Comparison of ENCODE assay signal across 23 cellular contexts in the genomic region with DNA sequence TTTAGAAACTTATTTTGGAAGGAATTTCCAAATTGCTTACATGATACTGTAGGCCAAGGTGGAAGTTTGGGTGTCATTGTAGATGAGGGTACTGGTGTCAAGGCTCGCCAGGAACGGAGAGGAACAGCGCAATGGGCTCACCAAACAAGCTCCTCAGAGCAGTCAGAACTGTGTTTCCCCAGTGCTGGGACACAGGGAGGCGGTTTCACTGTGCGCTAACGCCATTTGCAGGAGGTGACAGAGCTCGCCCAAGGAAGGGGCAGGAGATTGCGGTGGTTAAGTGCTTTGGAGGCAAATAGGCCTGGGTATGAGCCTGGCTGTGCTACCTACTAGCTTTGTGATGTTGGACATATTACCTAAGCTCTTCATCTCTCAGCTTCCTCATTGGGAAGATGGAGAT. TPM values are rescaled to one million over a fixed set of nuclear protein-coding genes. Genes with fewer than 3 reads are reported as not detected.
DNase-seq lines count a peak whose midpoint lies in the region; ATAC-seq, FAIRE-seq and TF ChIP-seq lines count a peak whose summit lies in the region.
"Had no signal": no experiment of that assay in that cellular context is flagged by ENCODE, and none has a peak within 500 bp of the region (broad histone marks: within the 10 kb centered on the region; RNA-seq: fewer than 3 reads in every experiment).

No MANE protein-coding gene starts in this region.

- no peak for TF ChIP-seq RAD21 in K562 (CRISPR knock-in tag; conservative IDR thresholded peaks at IDR 0.05 in 1 of 2, IDR thresholded peaks at IDR 0.05 in 1 of 2)

- H2BK5ac ChIP-seq in mesenchymal stem cell (ENCODE audit: low read depth, low read length, poor library complexity, severe bottlenecking) = no peak overlapping the region

- CTCF ChIA-PET in K562 (lab: Yijun Ruan, JAX; ENCODE audit: low intra/inter-chr PET ratio) = no interaction called here

- no peaks in the 10 kb centered on the region for H3K79me2 ChIP-seq in K562 (ENCODE audit: control insufficient read depth, insufficient read depth, low read length)

- no peaks in the 10 kb centered on the region for H3K27me3 Mint-ChIP-seq in stimulated activated naive B cell treated with anti-CD40 and anti-IgM and Interleukin-4, amounts not matched to agents 10 μg/mL and 1 μg/mL and 100 μg/mL, for 72 hours

- H3K9me3 Mint-ChIP-seq in stimulated activated naive B cell treated with anti-CD40 and anti-IgM and Interleukin-4, amounts not matched to agents 10 μg/mL and 1 μg/mL and 100 μg/mL, for 72 hours = peaks cover 2 to 4% of the 10 kb centered on the region in 2 donors
- H3K9me3 Mint-ChIP-seq: GM23338, H9 had no signal

- no peak overlapping the region for H3K4me3 Mint-ChIP-seq in stimulated activated naive B cell treated with anti-CD40 and anti-IgM and Interleukin-4, amounts not matched to agents 10 μg/mL and 1 μg/mL and 100 μg/mL, for 72 hours
- H3K4me3 Mint-ChIP-seq: GM23338, H9 had no signal

- H3K14ac ChIP-seq in mesenchymal stem cell (ENCODE audit: low read length in 2 of 2) = no peak overlapping the region

- peaks cover 47 to 66% of the 10 kb centered on the region in 2 donors for H3K4me1 Mint-ChIP-seq in stimulated activated naive B cell treated with anti-CD40 and anti-IgM and Interleukin-4, amounts not matched to agents 10 μg/mL and 1 μg/mL and 100 μg/mL, for 72 hours
- H3K4me1 Mint-ChIP-seq: GM23338 had no signal

- peak overlapping the region; percentile 22 for H4K91ac ChIP-seq in mesenchymal stem cell (ENCODE audit: low read length)

- POLR2A ChIA-PET in K562 (lab: Yijun Ruan, JAX) = interaction anchor here (0.6 to 2.6 kb wide), 3 partner anchors 10 to 33 kb away, joined by 3 to 9 read pairs (median 4); no protein-coding TSS in a partner anchor

- in situ Hi-C loops in K562 (cut with MboI) = no loop called here

- peak; percentile 58 for FAIRE-seq in K562 (lab: Jason Lieb, UNC)
- FAIRE-seq: D721Med, GM12891 had no signal

- H3K27ac ChIP-seq in HL-60 (replicated peaks) = peak overlapping the region; percentile 38; the same call in 1 of the 2 replicates
- no peak overlapping the region for H3K27ac ChIP-seq in K562 (ENCODE audit: extremely low read depth, low read depth, low read length)
- no peak overlapping the region for H3K27ac ChIP-seq in mesenchymal stem cell (ENCODE audit: low read length, poor library complexity, severe bottlenecking)
- H3K27ac ChIP-seq in prostate gland = no peak overlapping the region
- H3K27ac ChIP-seq: KMS-11, Peyer's patch had no signal

- peak overlapping the region; percentile 38 for H3K27ac Mint-ChIP-seq in stimulated activated naive B cell treated with anti-CD40 and anti-IgM and Interleukin-4, amounts not matched to agents 10 μg/mL and 1 μg/mL and 100 μg/mL, for 72 hours
- H3K27ac Mint-ChIP-seq: GM23338, H9 had no signal

- H3K27me3 ChIP-seq in HL-60 (ENCODE audit: insufficient read depth, poor library complexity, severe bottlenecking) (no peaks in the 10 kb centered on the region), K562 (ENCODE audit: control insufficient read depth in 2 of 2, insufficient read depth in 2 of 2, low read length in 2 of 2) (no peaks in the 10 kb centered on the region), mesenchymal stem cell (ENCODE audit: control insufficient read depth in 1 of 2, insufficient read depth in 1 of 2, low read length in 2 of 2) (peaks cover 15 to 30% of the 10 kb centered on the region in 2 experiments), prostate gland (replicated peaks; ENCODE audit: insufficient read depth) (no peaks in the 10 kb centered on the region)
- H3K27me3 ChIP-seq: Peyer's patch had no signal

- H3K9me3 ChIP-seq in K562 (replicated peaks; ENCODE audit: control insufficient read depth, insufficient read depth, low read depth, low read length) (no peaks in the 10 kb centered on the region), mesenchymal stem cell (ENCODE audit: control insufficient read depth, low read length) (no peaks in the 10 kb centered on the region), prostate gland (no peaks in the 10 kb centered on the region)
- H3K9me3 ChIP-seq: Peyer's patch had no signal

- no peaks in the 10 kb centered on the region for H3K9me1 ChIP-seq in K562 (ENCODE audit: control insufficient read depth, insufficient read depth, low read length)

- H2AFZ ChIP-seq in K562 (ENCODE audit: low read depth, low read length) = peak overlapping the region; percentile 63
- no peak overlapping the region for H2AFZ ChIP-seq in mesenchymal stem cell (ENCODE audit: low read depth, low read length)
- H2AFZ ChIP-seq: GM23338 had no signal

- H2AK5ac ChIP-seq in mesenchymal stem cell (ENCODE audit: low read length, severe bottlenecking) = no peak overlapping the region

- 92% methylated on average over 7 of the region's 8 CpGs for WGBS in K562 (ENCODE audit: insufficient coverage, low coverage, missing lambda C conversion rate)
- WGBS in mesenchymal stem cell = 93% methylated on average over 8 of the region's 8 CpGs
- 93% methylated on average over 8 of the region's 8 CpGs for WGBS in prostate gland

- H3K9ac ChIP-seq in K562 (ENCODE audit: insufficient read depth in 1 of 2, low read depth in 2 of 2, low read length in 2 of 2) (0 out of 4 replicates have a peak overlapping the region, but pooled peaks of 1 of the 2 experiments have one; percentile 56), mesenchymal stem cell (ENCODE audit: low read length) (no peak overlapping the region)
- H3K9ac ChIP-seq: KMS-11 had no signal

- H2BK12ac ChIP-seq in mesenchymal stem cell (ENCODE audit: low read length in 2 of 2) = no peak overlapping the region

- no peak for DNase-seq in HL-60 (ENCODE audit: low read depth in 1 of 2, low spot score in 1 of 2)
- DNase-seq in K562 (ENCODE audit: extremely low read depth in 1 of 4, low spot score in 3 of 4) = no peak
- DNase-seq in mesenchymal stem cell = no peak
- DNase-seq in stimulated activated naive B cell treated with anti-CD40 and anti-IgM and Interleukin-4, amounts not matched to agents 10 μg/mL and 1 μg/mL and 100 μg/mL, for 72 hours = no peak
- no peak for DNase-seq in prostate gland (ENCODE audit: low spot score)
- DNase-seq: GF-D8, H9, NCI-H1048, NCI-H1417, NCI-H1694, NCI-H2029 treated with DMSO at 0.1 percent for 48 hours, NCI-H2171, NCI-H226, NCI-H510A, NCI-H69, SHP77 treated with DMSO at 0.1 percent for 48 hours had no signal

- H2BK120ac ChIP-seq in mesenchymal stem cell (ENCODE audit: low read depth, low read length) = no peak overlapping the region

- intact Hi-C loops in K562 (cut with micrococcal nuclease) = no loop called here
- intact Hi-C loops in prostate gland (cut with DNase I) = no loop called here

- H4K20me1 ChIP-seq in K562 (replicated peaks; ENCODE audit: control insufficient read depth, insufficient read depth, low read length) = no peaks in the 10 kb centered on the region

- no peak overlapping the region for H2BK15ac ChIP-seq in mesenchymal stem cell (ENCODE audit: low read depth, poor library complexity, severe bottlenecking)

- no peaks in the 10 kb centered on the region for H3K79me1 ChIP-seq in mesenchymal stem cell (replicated peaks; ENCODE audit: low read length, poor library complexity, severe bottlenecking)

- no peak overlapping the region for H3K18ac ChIP-seq in mesenchymal stem cell (ENCODE audit: low read depth in 1 of 2, low read length in 2 of 2)

- H3K4me1 ChIP-seq in K562 (replicated peaks in 1 of 2; ENCODE audit: control insufficient read depth in 2 of 2, insufficient read depth in 2 of 2, low read length in 2 of 2) = peaks cover 0 to 8% of the 10 kb centered on the region in 2 experiments; a peak in 3 of 5 replicates
- H3K4me1 ChIP-seq in mesenchymal stem cell (ENCODE audit: control insufficient read depth, insufficient read depth, low read depth, low read length) = no peaks in the 10 kb centered on the region
- H3K4me1 ChIP-seq in prostate gland (replicated peaks) = no peaks in the 10 kb centered on the region

- H3K4ac ChIP-seq in mesenchymal stem cell (ENCODE audit: low read depth in 1 of 2, low read length in 2 of 2) = no peak overlapping the region

- ATAC-seq in K562 (peak; percentile 33; the same call in 2 of the 3 replicates), HG03095 (IDR thresholded peaks at IDR 0.05; ENCODE audit: unreplicated experiment) (no peak), GM18909 (IDR thresholded peaks at IDR 0.05; ENCODE audit: poor library complexity, unreplicated experiment) (no peak)
- no peak for ATAC-seq in stimulated activated naive B cell treated with anti-CD40 and anti-IgM and Interleukin-4, amounts not matched to agents 10 μg/mL and 1 μg/mL and 100 μg/mL, for 72 hours (replicated peaks)
- ATAC-seq: GM23338 had no signal

- no peak for TF ChIP-seq EP300 in K562 (IDR thresholded peaks at IDR 0.05; ENCODE audit: low read length)

- no peak for TF ChIP-seq POLR2A in K562 (conservative IDR thresholded peaks at IDR 0.05)
- no peak for TF ChIP-seq POLR2A in prostate gland (IDR thresholded peaks at IDR 0.05)

- H3K36me3 Mint-ChIP-seq in stimulated activated naive B cell treated with anti-CD40 and anti-IgM and Interleukin-4, amounts not matched to agents 10 μg/mL and 1 μg/mL and 100 μg/mL, for 72 hours = no peaks in the 10 kb centered on the region

- no TSS peak for BruUV-seq in K562 (replicated peaks; lab: Mats Ljungman, UMichigan)

- H3K4me3 ChIP-seq in HL-60 (replicated peaks; ENCODE audit: insufficient read depth, low read length) (no peak overlapping the region), K562 (no peak overlapping the region), mesenchymal stem cell (ENCODE audit: insufficient read depth in 1 of 2, low read depth in 1 of 2, low read length in 2 of 2) (no peak overlapping the region), prostate gland (no peak overlapping the region)
- H3K4me3 ChIP-seq: GM23338, Peyer's patch had no signal

- H3K36me3 ChIP-seq in K562 (ENCODE audit: control insufficient read depth, insufficient read depth, low read length) (no peaks in the 10 kb centered on the region), mesenchymal stem cell (ENCODE audit: control insufficient read depth in 1 of 2, insufficient read depth in 2 of 2, low read depth in 1 of 2, low read length in 2 of 2) (no peaks in the 10 kb centered on the region), prostate gland (no peaks in the 10 kb centered on the region)
- H3K36me3 ChIP-seq: Peyer's patch had no signal

- no peak for TF ChIP-seq CTCF in HL-60 (IDR thresholded peaks at IDR 0.05; ENCODE audit: insufficient read depth, low read length)
- no peak for TF ChIP-seq CTCF in K562 (IDR thresholded peaks at IDR 0.05 in 2 of 3, conservative IDR thresholded peaks at IDR 0.05 in 1 of 3; ENCODE audit: insufficient read depth in 2 of 3, low read depth in 1 of 3, low read length in 3 of 3)
- TF ChIP-seq CTCF in prostate gland (IDR thresholded peaks at IDR 0.05) = no peak

- no peak overlapping the region for H4K8ac ChIP-seq in mesenchymal stem cell (ENCODE audit: low read length)

- no peak overlapping the region for H3K4me2 ChIP-seq in K562 (ENCODE audit: insufficient read depth, low read length)
- no peak overlapping the region for H3K4me2 ChIP-seq in mesenchymal stem cell (ENCODE audit: low read length, poor library complexity, severe bottlenecking)
- H3K4me2 ChIP-seq: GM23338, KMS-11 had no signal

- no peak overlapping the region for H3K23ac ChIP-seq in mesenchymal stem cell (ENCODE audit: low read length in 2 of 2)

RNA-seq across cellular contexts. Expression of a gene that starts 57.3 kb away (rescaled TPM):
- total RNA-seq in K562 (2011; cell fraction: chromatin; rRNA removed; ENCODE audit: low replicate concordance) = 105 and 158 TPM in 2 replicates
- total RNA-seq in K562 (2011; cell fraction: nucleolus; rRNA removed) = 77.9 and 81.1 TPM in 2 replicates
- 120 and 153 TPM in 2 replicates for total RNA-seq in K562 (2011; cell fraction: nucleoplasm; rRNA removed)
- total RNA-seq in K562 (2014; rRNA removed) = 68.0 and 69.2 TPM in 2 replicates
- 95.8 and 110 TPM in 2 replicates for total RNA-seq in K562 (2014; rRNA removed; fragmentation: Illumina TruSeq; extraction: Trizol)
- total RNA-seq in K562 (2015; rRNA removed; fragmentation: Illumina TruSeq; extraction: Trizol) = 79.8 and 80.2 TPM in 2 replicates
- total RNA-seq in K562 (2021) = 108 and 120 TPM in 2 replicates
- 67.9 and 78.2 TPM in 2 replicates for polyA plus RNA-seq in K562 (2011; rRNA removed)
- polyA plus RNA-seq in K562 (2011; cell fraction: cytosol; rRNA removed) = 34.7 and 42.9 TPM in 2 replicates
- 202 and 206 TPM in 2 replicates for polyA plus RNA-seq in K562 (2011; cell fraction: nucleus; rRNA removed)
- 97.4 and 134 TPM in 2 replicates for polyA plus RNA-seq in K562 (2012)
- polyA plus RNA-seq in K562 (2014; fragmentation: Illumina TruSeq; extraction: Trizol) = 97.5 and 133 TPM in 2 replicates
- 10 to 100 TPM; 37.2 to 51.4 TPM for polyA plus RNA-seq in K562 (2014; fragmentation: Nextera tagmentation; extraction: Ambion mirVana)
- polyA plus RNA-seq in K562 (2014; rRNA removed) = 101 and 110 TPM in 2 replicates
- polyA minus RNA-seq in K562 (2011; rRNA and poly(A)+ RNA removed) = 72.5 and 80.9 TPM in 2 replicates
- 27.8 and 36.2 TPM in 2 replicates for polyA minus RNA-seq in K562 (2011; cell fraction: cytosol; rRNA and poly(A)+ RNA removed)
- 116 and 143 TPM in 2 replicates for polyA minus RNA-seq in K562 (2011; cell fraction: nucleus; rRNA and poly(A)+ RNA removed)
- polyA plus RNA-seq in mesenchymal stem cell (2013, experiment 1 of 2) = 9.0 TPM
- 8.7 TPM for polyA plus RNA-seq in mesenchymal stem cell (2013, experiment 2 of 2)
- total RNA-seq in prostate gland = 1 to 10 TPM; 3.0 to 6.6 TPM

Comparison
In these comparisons a context has a peak if more than half of its experiments do, and no peak if none do; other contexts are left out.
1. RNA of a gene that starts 57.3 kb away (total RNA-seq): 68.0 to 158 TPM in K562; 3.0 to 6.6 TPM in prostate gland; every median in the first group is over 4 times any median in the second.